ENCODE assay signal across 8 cellular contexts in the genomic region with DNA sequence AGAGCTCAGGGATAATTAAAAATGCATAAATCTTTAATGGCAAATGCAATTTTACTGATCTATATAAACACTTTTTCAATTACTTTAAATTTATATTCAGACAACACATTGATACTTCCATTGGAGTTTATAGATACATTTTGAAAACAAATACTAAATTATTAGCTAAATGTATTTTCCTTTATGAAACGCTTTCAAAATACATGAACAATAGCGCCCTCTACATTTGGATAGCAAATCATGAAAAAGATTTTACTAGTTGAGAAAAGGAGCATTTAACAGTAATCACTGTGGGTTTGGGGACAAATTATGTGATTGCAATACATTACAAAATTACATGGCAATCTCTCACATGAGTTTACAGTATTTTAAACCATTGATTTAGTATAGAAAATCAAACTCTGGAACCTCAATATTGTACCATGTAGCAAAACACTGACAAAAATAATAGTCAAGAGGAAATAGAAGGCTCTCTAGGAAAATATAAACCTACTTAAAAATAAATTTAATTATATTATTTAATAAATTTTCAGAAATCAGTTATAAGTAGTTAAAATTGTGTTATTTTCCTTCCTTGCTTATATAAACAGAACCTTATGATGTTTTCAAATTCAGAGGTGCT.
DNase-seq lines count a peak whose midpoint lies in the region; TF ChIP-seq lines count a peak whose summit lies in the region.
"Had no signal": no experiment of that assay in that cellular context is flagged by ENCODE, and none has a peak within 500 bp of the region (broad histone marks: within the 10 kb centered on the region; RNA-seq: fewer than 3 reads in every experiment).

No MANE protein-coding gene starts in this region.

- H3K4me3 Mint-ChIP-seq in brain (peak overlapping the region in 4 of 5 experiments; percentile 45 to 71 (median 47)), nephron progenitor cell (no peak overlapping the region)
- H3K4me3 Mint-ChIP-seq in T-helper 2 cell treated with Interferon-gamma antibody and Interleukin-4, amounts not matched to agents 5 μg/mL and 100 μg/mL, for 36 hours = no peak overlapping the region
- H3K4me3 Mint-ChIP-seq in activated T-cell treated with anti-CD3 and anti-CD28 coated beads, Interleukin-2, amount 50 U/mL, for 24 hours = no peak overlapping the region

- H3K36me3 Mint-ChIP-seq in brain (no peaks in the 10 kb centered on the region), nephron progenitor cell (ENCODE audit: low read depth) (no peaks in the 10 kb centered on the region)
- H3K36me3 Mint-ChIP-seq in T-helper 2 cell treated with Interferon-gamma antibody and Interleukin-4, amounts not matched to agents 5 μg/mL and 100 μg/mL, for 36 hours (ENCODE audit: low read depth) = no peaks in the 10 kb centered on the region
- no peaks in the 10 kb centered on the region for H3K36me3 Mint-ChIP-seq in activated T-cell treated with anti-CD3 and anti-CD28 coated beads, Interleukin-2, amount 50 U/mL, for 24 hours (ENCODE audit: low read depth)

- H3K4me1 Mint-ChIP-seq in brain (peaks cover 41% of the 10 kb centered on the region), nephron progenitor cell (peaks cover 40% of the 10 kb centered on the region)
- H3K4me1 Mint-ChIP-seq in T-helper 2 cell treated with Interferon-gamma antibody and Interleukin-4, amounts not matched to agents 5 μg/mL and 100 μg/mL, for 36 hours (ENCODE audit: low read depth) = no peaks in the 10 kb centered on the region
- no peaks in the 10 kb centered on the region for H3K4me1 Mint-ChIP-seq in activated T-cell treated with anti-CD3 and anti-CD28 coated beads, Interleukin-2, amount 50 U/mL, for 24 hours (ENCODE audit: low read depth)

- TF ChIP-seq CTCF in brain (conservative IDR thresholded peaks at IDR 0.05) (peak; percentile 58 to 78), nephron progenitor cell (IDR thresholded peaks at IDR 0.05) (peak; percentile 59)

- H3K27ac Mint-ChIP-seq in brain (peak overlapping the region in 4 of 5 experiments; percentile 67 to 97 (median 88)), nephron progenitor cell (no peak overlapping the region)
- H3K27ac Mint-ChIP-seq in T-helper 2 cell treated with Interferon-gamma antibody and Interleukin-4, amounts not matched to agents 5 μg/mL and 100 μg/mL, for 36 hours = no peak overlapping the region
- H3K27ac Mint-ChIP-seq in activated T-cell treated with anti-CD3 and anti-CD28 coated beads, Interleukin-2, amount 50 U/mL, for 24 hours = no peak overlapping the region

- DNase-seq in GM03348 (ENCODE audit: low spot score) (peak; percentile 7), NCI-H1105 treated with DMSO at 0.1 percent for 48 hours (lab: John Stamatoyannopoulos, UW) (peak; percentile 56), nephron progenitor cell (no peak)
- DNase-seq in T-helper 2 cell treated with Interferon-gamma antibody and Interleukin-4, amounts not matched to agents 5 μg/mL and 100 μg/mL, for 36 hours (ENCODE audit: low spot score) = no peak
- no peak for DNase-seq in activated T-cell treated with anti-CD3 and anti-CD28 coated beads, Interleukin-2, amount 50 U/mL, for 24 hours
- no peak for DNase-seq in activated naive CD4-positive, alpha-beta T cell treated with anti-CD3 and anti-CD28 coated beads, Interleukin-2, amount 50 U/mL, for 16 hours
- DNase-seq: occipital lobe had no signal

- H3K9me3 Mint-ChIP-seq in brain = no peaks in the 10 kb centered on the region
- no peaks in the 10 kb centered on the region for H3K9me3 Mint-ChIP-seq in nephron progenitor cell
- no peaks in the 10 kb centered on the region for H3K9me3 Mint-ChIP-seq in T-helper 2 cell treated with Interferon-gamma antibody and Interleukin-4, amounts not matched to agents 5 μg/mL and 100 μg/mL, for 36 hours
- H3K9me3 Mint-ChIP-seq in activated T-cell treated with anti-CD3 and anti-CD28 coated beads, Interleukin-2, amount 50 U/mL, for 24 hours = no peaks in the 10 kb centered on the region

- H3K27me3 Mint-ChIP-seq in brain (no peaks in the 10 kb centered on the region), nephron progenitor cell (ENCODE audit: low read depth, poor library complexity) (no peaks in the 10 kb centered on the region)
- no peaks in the 10 kb centered on the region for H3K27me3 Mint-ChIP-seq in T-helper 2 cell treated with Interferon-gamma antibody and Interleukin-4, amounts not matched to agents 5 μg/mL and 100 μg/mL, for 36 hours (ENCODE audit: low read depth)
- no peaks in the 10 kb centered on the region for H3K27me3 Mint-ChIP-seq in activated T-cell treated with anti-CD3 and anti-CD28 coated beads, Interleukin-2, amount 50 U/mL, for 24 hours

Comparison
In these comparisons a context has a peak if more than half of its experiments do, and no peak if none do; other contexts are left out.
1. DNase-seq: peak in GM03348 (single experiment) and NCI-H1105 treated with DMSO at 0.1 percent for 48 hours (single experiment); none in nephron progenitor cell (single experiment), T-helper 2 cell treated with Interferon-gamma antibody and Interleukin-4, amounts not matched to agents 5 μg/mL and 100 μg/mL, for 36 hours (single experiment), activated T-cell treated with anti-CD3 and anti-CD28 coated beads, Interleukin-2, amount 50 U/mL, for 24 hours (single experiment) and activated naive CD4-positive, alpha-beta T cell treated with anti-CD3 and anti-CD28 coated beads, Interleukin-2, amount 50 U/mL, for 16 hours (single experiment).
2. H3K27ac Mint-ChIP-seq: peak in brain (4 of 5); none in nephron progenitor cell (single experiment), T-helper 2 cell treated with Interferon-gamma antibody and Interleukin-4, amounts not matched to agents 5 μg/mL and 100 μg/mL, for 36 hours (single experiment) and activated T-cell treated with anti-CD3 and anti-CD28 coated beads, Interleukin-2, amount 50 U/mL, for 24 hours (single experiment).
3. H3K4me3 Mint-ChIP-seq: peak in brain (4 of 5); none in nephron progenitor cell (single experiment), T-helper 2 cell treated with Interferon-gamma antibody and Interleukin-4, amounts not matched to agents 5 μg/mL and 100 μg/mL, for 36 hours (single experiment) and activated T-cell treated with anti-CD3 and anti-CD28 coated beads, Interleukin-2, amount 50 U/mL, for 24 hours (single experiment).